In the genomic region with DNA sequence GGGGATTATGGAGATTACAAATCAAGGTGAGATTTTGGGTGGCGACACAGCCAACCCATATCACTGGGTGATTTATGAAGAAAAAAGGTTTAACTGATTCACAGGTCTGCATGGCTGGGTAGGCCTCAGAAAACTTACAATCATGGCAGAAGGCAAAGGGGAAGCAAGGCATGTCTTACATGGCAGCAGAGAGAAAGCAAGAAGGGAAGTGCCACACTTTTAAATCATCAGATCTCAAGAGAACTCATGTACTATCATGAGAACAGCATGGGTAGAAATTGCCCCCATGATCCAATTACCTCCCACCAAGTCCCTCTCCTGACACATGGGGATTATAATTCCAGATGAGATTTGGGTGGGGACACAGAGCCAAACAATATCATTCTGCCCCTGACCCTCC, we compare ENCODE assay signal across 34 cellular contexts.
"Had no signal": no experiment of that assay in that cellular context is flagged by ENCODE, and none has a peak within 500 bp of the region (broad histone marks: within the 10 kb centered on the region; RNA-seq: fewer than 3 reads in every experiment).

No MANE protein-coding gene starts in this region.

- DNase-seq: Karpas-422, Kasumi-1, MG63, MM.1S, MV-4-11, NCI-H1048, NCI-H1092, NCI-H1092 treated with DMSO at 0.1 percent for 48 hours, NCI-H1105, NCI-H1105 treated with DMSO at 0.1 percent for 48 hours, NCI-H1417, NCI-H1417 treated with DMSO at 0.1 percent for 48 hours, NCI-H1436, NCI-H1436 treated with DMSO at 0.1 percent for 48 hours, NCI-H146, NCI-H1694, NCI-H1694 treated with DMSO at 0.1 percent for 48 hours, NCI-H187, NCI-H187 treated with DMSO at 0.1 percent for 48 hours, NCI-H1930, NCI-H2029, NCI-H2029 treated with DMSO at 0.1 percent for 48 hours, NCI-H2081, NCI-H2081 treated with DMSO at 0.1 percent for 48 hours, NCI-H2107, NCI-H2171, NCI-H2171 treated with DMSO at 0.1 percent for 48 hours, NCI-H2227 treated with DMSO at 0.1 percent for 48 hours, NCI-H226, NCI-H345, NCI-H446, NCI-H446 treated with DMSO at 0.1 percent for 48 hours, NCI-H510A, NCI-H510A treated with DMSO at 0.1 percent for 48 hours had no signal

- H3K27me3 ChIP-seq: MG63 had no signal

- H3K4me3 ChIP-seq: MG63 had no signal

- H3K36me3 ChIP-seq: MG63 had no signal
